2 cellular contexts compared by ENCODE assay signal in the genomic region with DNA sequence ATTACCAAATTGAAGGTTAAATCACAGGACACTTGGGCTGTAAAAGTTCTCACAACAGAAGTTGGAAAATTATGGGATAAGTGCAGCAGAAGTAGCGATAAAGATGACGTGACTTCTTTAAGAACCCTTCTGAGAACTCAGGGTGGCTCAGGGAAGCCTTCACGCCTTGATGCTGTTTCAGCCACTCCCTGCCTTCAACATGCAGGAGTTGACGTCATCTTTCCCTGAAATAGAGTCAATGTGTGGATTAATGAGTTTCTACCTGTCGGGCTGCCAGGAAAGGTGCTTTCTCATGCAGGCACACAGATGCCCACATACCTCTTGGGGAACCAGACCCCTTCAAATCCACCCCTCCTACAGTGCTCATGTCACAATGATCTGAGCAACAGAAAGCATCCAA.
TF ChIP-seq lines count a peak whose summit lies in the region.

No MANE protein-coding gene starts in this region.

TF ChIP-seq in K562, 482 proteins besides CTCF, POLR2A, EP300 and RAD21:
- no peak for TF ChIP-seq ESRRB (CRISPR knock-in tag; IDR thresholded peaks at IDR 0.05; ENCODE audit: borderline replicate concordance)
- TF ChIP-seq, protein P1, sequence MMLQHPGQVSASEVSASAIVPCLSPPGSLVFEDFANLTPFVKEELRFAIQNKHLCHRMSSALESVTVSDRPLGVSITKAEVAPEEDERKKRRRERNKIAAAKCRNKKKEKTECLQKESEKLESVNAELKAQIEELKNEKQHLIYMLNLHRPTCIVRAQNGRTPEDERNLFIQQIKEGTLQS (IDR thresholded peaks at IDR 0.05): peak; percentile 30; the same call in 1 of the 2 replicates
- TF ChIP-seq, protein P1 (CRISPR knock-in tag; conservative IDR thresholded peaks at IDR 0.05): no peak

TF ChIP-seq in H1, 55 proteins besides CTCF, POLR2A, EP300 and RAD21:
- TF ChIP-seq TAF1 (IDR thresholded peaks at IDR 0.05; ENCODE audit: low read depth, low read length) (no peak), POLR2AphosphoS5 (IDR thresholded peaks at IDR 0.05; ENCODE audit: low read depth, low read length) (no peak), HDAC6 (IDR thresholded peaks at IDR 0.05; ENCODE audit: low read depth, low read length) (no peak), EZH2 (IDR thresholded peaks at IDR 0.05; ENCODE audit: low read depth, low read length, severe bottlenecking) (no peak), ATF2 (IDR thresholded peaks at IDR 0.05; ENCODE audit: low read length) (no peak), ZNF274 (IDR thresholded peaks at IDR 0.05; ENCODE audit: borderline replicate concordance, extremely low read depth, low read length) (no peak), RXRA (IDR thresholded peaks at IDR 0.05; ENCODE audit: insufficient read depth, low read depth, low read length) (no peak), USF2 (IDR thresholded peaks at IDR 0.05; ENCODE audit: low read length) (no peak), CEBPB (IDR thresholded peaks at IDR 0.05; ENCODE audit: low read depth, low read length) (no peak), NRF1 (IDR thresholded peaks at IDR 0.05; ENCODE audit: low read depth, low read length) (no peak), EGR1 (IDR thresholded peaks at IDR 0.05; ENCODE audit: borderline replicate concordance, low read depth, low read length) (no peak)
